In genomic region chr11:2664331-2664730, GRCh38 we compare ENCODE assay signal across 20 cellular contexts.
"Had no signal": no experiment of that assay in that cellular context is flagged by ENCODE, and none has a peak within 500 bp of the region (broad histone marks: within the 10 kb centered on the region; RNA-seq: fewer than 3 reads in every experiment).

No MANE protein-coding gene starts in this region.

- H3K4me3 Mint-ChIP-seq: activated CD4-positive, alpha-beta T cell treated with anti-CD3 and anti-CD28 coated beads, Interleukin-2, amount 10 ng/mL, durations not matched to agents 7 days and 5 days; activated naive CD8-positive, alpha-beta T cell; memory B cell; naive thymus-derived CD4-positive, alpha-beta T cell; stimulated activated naive CD8-positive, alpha-beta T cell treated with anti-CD3 and anti-CD28 coated beads, Interleukin-15, amount 100 ng/mL, for 72 hours; type B pancreatic cell had no signal

- H3K9me3 ChIP-seq: gastrocnemius medialis, testis had no signal

- H3K9me3 Mint-ChIP-seq: stimulated activated naive CD8-positive, alpha-beta T cell treated with anti-CD3 and anti-CD28 coated beads, Interleukin-15, amount 100 ng/mL, for 72 hours; type B pancreatic cell had no signal

- H3K36me3 ChIP-seq: gastrocnemius medialis had no signal

- H3K4me1 ChIP-seq: gastrocnemius medialis, parathyroid adenoma had no signal

- H3K4me1 Mint-ChIP-seq: activated CD4-positive, alpha-beta T cell treated with anti-CD3 and anti-CD28 coated beads, Interleukin-2, amount 10 ng/mL, durations not matched to agents 7 days and 5 days; memory B cell; stimulated activated naive CD8-positive, alpha-beta T cell treated with anti-CD3 and anti-CD28 coated beads, Interleukin-15, amount 100 ng/mL, for 72 hours had no signal

- H3K27me3 Mint-ChIP-seq: activated CD4-positive, alpha-beta T cell treated with anti-CD3 and anti-CD28 coated beads, Interleukin-2, amount 10 ng/mL, durations not matched to agents 7 days and 5 days; activated naive CD8-positive, alpha-beta T cell; memory B cell; naive thymus-derived CD4-positive, alpha-beta T cell; stimulated activated naive CD8-positive, alpha-beta T cell treated with anti-CD3 and anti-CD28 coated beads, Interleukin-15, amount 100 ng/mL, for 72 hours; type B pancreatic cell had no signal

- H3K27ac ChIP-seq: dorsolateral prefrontal cortex, gastrocnemius medialis, left ventricle myocardium inferior, parathyroid adenoma, skin epidermis, testis had no signal

- H3K27me3 ChIP-seq: dorsolateral prefrontal cortex, gastrocnemius medialis, testis had no signal

- H3K4me3 ChIP-seq: dorsolateral prefrontal cortex, gastrocnemius medialis, left ventricle myocardium inferior, skin epidermis, testis had no signal

- DNase-seq: activated CD4-positive, alpha-beta T cell treated with anti-CD3 and anti-CD28 coated beads, Interleukin-2, amount 10 ng/mL, durations not matched to agents 7 days and 5 days; activated CD4-positive, CD25-positive, alpha-beta regulatory T cell; activated CD8-positive, alpha-beta memory T cell treated with anti-CD3 and anti-CD28 coated beads for 24 hours; activated gamma-delta T cell; amniotic stem cell; erythroblast; gastrocnemius medialis; kidney glomerular epithelial cell; left ventricle myocardium inferior; naive thymus-derived CD4-positive, alpha-beta T cell; stimulated activated naive CD8-positive, alpha-beta T cell treated with anti-CD3 and anti-CD28 coated beads, Interleukin-15, amount 100 ng/mL, for 72 hours; T-helper 1 cell; T-helper 9 cell; testis had no signal

- H3K27ac Mint-ChIP-seq: activated CD4-positive, alpha-beta T cell treated with anti-CD3 and anti-CD28 coated beads, Interleukin-2, amount 10 ng/mL, durations not matched to agents 7 days and 5 days; activated naive CD8-positive, alpha-beta T cell; memory B cell; naive thymus-derived CD4-positive, alpha-beta T cell; type B pancreatic cell had no signal
